8 cellular contexts compared by ENCODE assay signal in genomic region chr6:33390767-33391277, GRCh38. TPM values are rescaled to one million over a fixed set of nuclear protein-coding genes. Genes with fewer than 3 reads are reported as not detected.
DNase-seq lines count a peak whose midpoint lies in the region.

No MANE protein-coding gene starts in this region.

- H3K27me3 Mint-ChIP-seq in T-helper 1 cell treated with Interleukin-12 subunit alpha and Interleukin-12 subunit beta and Interleukin-4 antibody, amounts not matched to agents 30 μg/mL and 1 μg/mL, for 36 hours (ENCODE audit: low read depth) = peaks cover 4% of the 10 kb centered on the region
- peaks cover 2% of the 10 kb centered on the region for H3K27me3 Mint-ChIP-seq in activated T-helper 1 cell treated with anti-CD3 and anti-CD28 coated beads, Interleukin-12 subunit alpha, Interleukin-12 subunit beta, Interleukin-2, Interleukin-4 antibody, amounts not matched to agents 30 ng/mL and 10 ng/mL and 1 ng/mL, durations not matched to agents 14 hours and 24 hours and 36 hours (ENCODE audit: insufficient read depth)

- H3K4me3 Mint-ChIP-seq in T-helper 1 cell treated with Interleukin-12 subunit alpha and Interleukin-12 subunit beta and Interleukin-4 antibody, amounts not matched to agents 30 μg/mL and 1 μg/mL, for 36 hours = peak overlapping the region; percentile 88
- H3K4me3 Mint-ChIP-seq in activated T-helper 1 cell treated with anti-CD3 and anti-CD28 coated beads, Interleukin-12 subunit alpha, Interleukin-12 subunit beta, Interleukin-2, Interleukin-4 antibody, amounts not matched to agents 30 ng/mL and 10 ng/mL and 1 ng/mL, durations not matched to agents 14 hours and 24 hours and 36 hours = peak overlapping the region; percentile 84

- peak overlapping the region; percentile 94 for H3K27ac Mint-ChIP-seq in T-helper 1 cell treated with Interleukin-12 subunit alpha and Interleukin-12 subunit beta and Interleukin-4 antibody, amounts not matched to agents 30 μg/mL and 1 μg/mL, for 36 hours
- peak overlapping the region; percentile 94 for H3K27ac Mint-ChIP-seq in activated T-helper 1 cell treated with anti-CD3 and anti-CD28 coated beads, Interleukin-12 subunit alpha, Interleukin-12 subunit beta, Interleukin-2, Interleukin-4 antibody, amounts not matched to agents 30 ng/mL and 10 ng/mL and 1 ng/mL, durations not matched to agents 14 hours and 24 hours and 36 hours

- H3K9me3 Mint-ChIP-seq in T-helper 1 cell treated with Interleukin-12 subunit alpha and Interleukin-12 subunit beta and Interleukin-4 antibody, amounts not matched to agents 30 μg/mL and 1 μg/mL, for 36 hours = no peaks in the 10 kb centered on the region
- no peaks in the 10 kb centered on the region for H3K9me3 Mint-ChIP-seq in activated T-helper 1 cell treated with anti-CD3 and anti-CD28 coated beads, Interleukin-12 subunit alpha, Interleukin-12 subunit beta, Interleukin-2, Interleukin-4 antibody, amounts not matched to agents 30 ng/mL and 10 ng/mL and 1 ng/mL, durations not matched to agents 14 hours and 24 hours and 36 hours

- intact Hi-C loops in activated T-helper 1 cell treated with anti-CD3 and anti-CD28 coated beads, Interleukin-12 subunit alpha, Interleukin-12 subunit beta, Interleukin-2, Interleukin-4 antibody, amounts not matched to agents 30 ng/mL and 10 ng/mL and 1 ng/mL, durations not matched to agents 14 hours and 24 hours and 36 hours (cut with micrococcal nuclease) = loop anchor here (1.0 to 5.0 kb wide), 20 partner anchors 19 to 1194 kb away; partner anchors contain the start of genes BAK1, BRD2, CUTA and ITPR3

- H3K4me1 ChIP-seq in subcutaneous abdominal adipose tissue (ENCODE audit: control insufficient read depth in 5 of 5, insufficient read depth in 5 of 5, low read length in 5 of 5) = peaks cover 2 to 15% (median 11%) of the 10 kb centered on the region in 5 donors

- H3K36me3 ChIP-seq in subcutaneous abdominal adipose tissue (ENCODE audit: control insufficient read depth in 5 of 5, insufficient read depth in 5 of 5, low read length in 5 of 5) = no peaks in the 10 kb centered on the region

- H3K27ac ChIP-seq in subcutaneous abdominal adipose tissue (ENCODE audit: low read depth, low read length) = peak overlapping the region; percentile 82

- peak overlapping the region; percentile 94; the same call in 1 of the 2 replicates for H3K4me3 ChIP-seq in iPS-18c (ENCODE audit: insufficient read depth, low read depth, low read length)
- peak overlapping the region in 4 of 5 donors; percentile 10 to 73 (median 50) for H3K4me3 ChIP-seq in subcutaneous abdominal adipose tissue (ENCODE audit: low read depth in 1 of 5, low read length in 5 of 5)

- H3K27me3 ChIP-seq in subcutaneous abdominal adipose tissue (ENCODE audit: control insufficient read depth in 5 of 5, insufficient read depth in 4 of 5, low read length in 5 of 5) = no peaks in the 10 kb centered on the region

- H3K4me1 Mint-ChIP-seq in T-helper 1 cell treated with Interleukin-12 subunit alpha and Interleukin-12 subunit beta and Interleukin-4 antibody, amounts not matched to agents 30 μg/mL and 1 μg/mL, for 36 hours (ENCODE audit: low read depth) = peaks cover 37% of the 10 kb centered on the region
- peaks cover 43% of the 10 kb centered on the region for H3K4me1 Mint-ChIP-seq in activated T-helper 1 cell treated with anti-CD3 and anti-CD28 coated beads, Interleukin-12 subunit alpha, Interleukin-12 subunit beta, Interleukin-2, Interleukin-4 antibody, amounts not matched to agents 30 ng/mL and 10 ng/mL and 1 ng/mL, durations not matched to agents 14 hours and 24 hours and 36 hours (ENCODE audit: low read depth)

- DNase-seq in T-helper 1 cell (no peak), LoVo (ENCODE audit: low spot score) (no peak), ecto neural progenitor cell (ENCODE audit: low spot score) (no peak)
- no peak for DNase-seq in activated T-helper 1 cell treated with anti-CD3 and anti-CD28 coated beads, Interleukin-12 subunit alpha, Interleukin-12 subunit beta, Interleukin-2, Interleukin-4 antibody, amounts not matched to agents 30 ng/mL and 10 ng/mL and 1 ng/mL, durations not matched to agents 14 hours and 24 hours and 36 hours (ENCODE audit: low spot score)
- DNase-seq in activated effector memory CD4-positive, alpha-beta T cell treated with anti-CD3 and anti-CD28 coated beads, Interleukin-2, amount 50 U/mL, for 16 hours = no peak

- no peaks in the 10 kb centered on the region for H3K9me3 ChIP-seq in iPS-18c (ENCODE audit: control insufficient read depth, insufficient read depth, low read length)
- H3K9me3 ChIP-seq in subcutaneous abdominal adipose tissue (ENCODE audit: control insufficient read depth in 5 of 5, low read length in 5 of 5) = no peaks in the 10 kb centered on the region

- peak overlapping the region in 3 of 5 donors; percentile 32 to 53 (median 39) for H3K9ac ChIP-seq in subcutaneous abdominal adipose tissue (ENCODE audit: low read length in 5 of 5)

- peaks cover 13% of the 10 kb centered on the region for H3K36me3 Mint-ChIP-seq in T-helper 1 cell treated with Interleukin-12 subunit alpha and Interleukin-12 subunit beta and Interleukin-4 antibody, amounts not matched to agents 30 μg/mL and 1 μg/mL, for 36 hours (ENCODE audit: low read depth)
- peaks cover 12% of the 10 kb centered on the region for H3K36me3 Mint-ChIP-seq in activated T-helper 1 cell treated with anti-CD3 and anti-CD28 coated beads, Interleukin-12 subunit alpha, Interleukin-12 subunit beta, Interleukin-2, Interleukin-4 antibody, amounts not matched to agents 30 ng/mL and 10 ng/mL and 1 ng/mL, durations not matched to agents 14 hours and 24 hours and 36 hours (ENCODE audit: low read depth)

RNA-seq across cellular contexts. Expression of gene KIFC1, which starts 0.8 kb away (rescaled TPM):
- 54.7 and 59.6 TPM in 2 replicates for total RNA-seq in activated T-helper 1 cell treated with anti-CD3 and anti-CD28 coated beads, Interleukin-12 subunit alpha, Interleukin-12 subunit beta, Interleukin-2, Interleukin-4 antibody, amounts not matched to agents 30 ng/mL and 10 ng/mL and 1 ng/mL, durations not matched to agents 14 hours and 24 hours and 36 hours

RNA-seq across cellular contexts. Expression of gene PHF1, which starts 20.0 kb away (rescaled TPM):
- 28.7 and 38.8 TPM in 2 replicates for total RNA-seq in activated T-helper 1 cell treated with anti-CD3 and anti-CD28 coated beads, Interleukin-12 subunit alpha, Interleukin-12 subunit beta, Interleukin-2, Interleukin-4 antibody, amounts not matched to agents 30 ng/mL and 10 ng/mL and 1 ng/mL, durations not matched to agents 14 hours and 24 hours and 36 hours

RNA-seq across cellular contexts. Expression of gene CUTA, which starts 27.1 kb away (rescaled TPM):
- 131 and 137 TPM in 2 replicates for total RNA-seq in activated T-helper 1 cell treated with anti-CD3 and anti-CD28 coated beads, Interleukin-12 subunit alpha, Interleukin-12 subunit beta, Interleukin-2, Interleukin-4 antibody, amounts not matched to agents 30 ng/mL and 10 ng/mL and 1 ng/mL, durations not matched to agents 14 hours and 24 hours and 36 hours

RNA-seq across cellular contexts. Expression of gene SYNGAP1, which starts 29.0 kb away (rescaled TPM):
- 37.1 and 56.6 TPM in 2 replicates for total RNA-seq in activated T-helper 1 cell treated with anti-CD3 and anti-CD28 coated beads, Interleukin-12 subunit alpha, Interleukin-12 subunit beta, Interleukin-2, Interleukin-4 antibody, amounts not matched to agents 30 ng/mL and 10 ng/mL and 1 ng/mL, durations not matched to agents 14 hours and 24 hours and 36 hours
